ENCODE assay signal across 1 cellular context in genomic region chr13:45367995-45368394, GRCh38.
TF ChIP-seq lines count a peak whose summit lies in the region.

No MANE protein-coding gene starts in this region.

TF ChIP-seq in IMR-90, 13 proteins besides CTCF, POLR2A, EP300 and RAD21 (continued from another document):
- TF ChIP-seq MAZ (IDR thresholded peaks at IDR 0.05; ENCODE audit: borderline replicate concordance, low read depth, low read length): no peak
- no peak for TF ChIP-seq FOS (IDR thresholded peaks at IDR 0.05; ENCODE audit: low read depth, low read length)
- TF ChIP-seq CHD1 (IDR thresholded peaks at IDR 0.05; ENCODE audit: low read depth, low read length): no peak
- no peak for TF ChIP-seq NFE2L2 (IDR thresholded peaks at IDR 0.05; ENCODE audit: low read depth, low read length)
- no peak for TF ChIP-seq BHLHE40 (IDR thresholded peaks at IDR 0.05; ENCODE audit: low read depth, low read length)
- no peak for TF ChIP-seq MXI1 (IDR thresholded peaks at IDR 0.05; ENCODE audit: borderline replicate concordance, low read depth, low read length)
- TF ChIP-seq MAFK (IDR thresholded peaks at IDR 0.05; ENCODE audit: low read depth, low read length): no peak
